ENCODE assay signal across 15 cellular contexts in the genomic region with DNA sequence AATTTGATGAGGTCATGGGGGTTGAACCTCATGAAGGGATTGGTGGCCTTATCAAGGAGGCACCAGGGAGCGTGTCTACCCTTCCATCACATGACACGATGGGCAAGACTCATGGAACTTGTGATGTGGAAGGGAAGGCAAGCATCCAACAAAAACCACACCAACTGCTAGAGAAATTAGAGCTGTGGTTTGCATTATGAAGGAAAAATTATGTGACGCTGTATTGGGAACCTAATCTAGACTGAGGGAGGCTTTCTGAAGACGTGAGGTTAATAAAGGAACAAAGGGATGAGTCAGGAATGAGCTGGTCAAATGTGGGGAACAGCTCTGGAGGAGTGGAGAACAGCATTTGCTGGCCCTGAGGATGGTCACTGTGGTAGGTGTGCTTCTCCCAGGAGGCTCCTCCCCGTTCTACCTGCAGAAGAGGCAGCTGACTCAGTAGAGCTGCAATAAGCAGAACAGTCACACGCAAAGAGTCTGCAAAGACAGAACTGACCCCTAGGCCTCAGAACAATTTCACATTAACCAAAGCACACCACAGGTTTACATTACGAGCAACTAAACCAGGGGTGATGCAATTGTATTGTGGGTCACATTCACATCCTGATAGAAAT.
DNase-seq lines count a peak whose midpoint lies in the region; ATAC-seq, FAIRE-seq and TF ChIP-seq lines count a peak whose summit lies in the region.
"Had no signal": no experiment of that assay in that cellular context is flagged by ENCODE, and none has a peak within 500 bp of the region (broad histone marks: within the 10 kb centered on the region; RNA-seq: fewer than 3 reads in every experiment).

No MANE protein-coding gene starts in this region.

- H3K9me3 ChIP-seq in esophagus muscularis mucosa (no peaks in the 10 kb centered on the region), heart right ventricle (no peaks in the 10 kb centered on the region)

- no peak for TF ChIP-seq EP300 in esophagus muscularis mucosa (IDR thresholded peaks at IDR 0.05)

- H3K36me3 Mint-ChIP-seq in GM23338 (ENCODE audit: low read depth) (peaks cover 11% of the 10 kb centered on the region), osteocyte (ENCODE audit: unreplicated experiment) (no peaks in the 10 kb centered on the region)
- H3K36me3 Mint-ChIP-seq: CD4-positive, CD25-positive, alpha-beta regulatory T cell had no signal

- DNase-seq in GM23338 (ENCODE audit: low spot score) (no peak), RCC 7860 (ENCODE audit: low spot score) (peak; percentile 84), esophagus muscularis mucosa (ENCODE audit: extremely low spot score) (peak; percentile 34), osteocyte (ENCODE audit: extremely low spot score, unreplicated experiment) (peak; percentile 44), LoVo (ENCODE audit: low spot score) (no peak), RPMI8226 (no peak), heart right ventricle (no peak), NCI-H146 treated with DMSO at 0.1 percent for 48 hours (lab: John Stamatoyannopoulos, UW; ENCODE audit: unreplicated experiment) (no peak)
- DNase-seq: activated B cell treated with CpG ODN at 0.5 μM for 24 hours; CD4-positive, CD25-positive, alpha-beta regulatory T cell; MM.1S; NCI-H2171 treated with DMSO at 0.1 percent for 48 hours; small intestine; substantia nigra had no signal

- intact Hi-C loops in esophagus muscularis mucosa (cut with DNase I), result no loop called here
- intact Hi-C loops in heart right ventricle (cut with DNase I), result no loop called here

- H3K4me1 Mint-ChIP-seq in GM23338 (peaks cover 2% of the 10 kb centered on the region; the same call in 2 of the 3 replicates), osteocyte (ENCODE audit: unreplicated experiment) (peaks cover 10% of the 10 kb centered on the region)
- H3K4me1 Mint-ChIP-seq: activated B cell treated with CpG ODN at 0.5 μM for 24 hours; CD4-positive, CD25-positive, alpha-beta regulatory T cell had no signal

- no peaks in the 10 kb centered on the region for H4K20me1 ChIP-seq in GM23338 (replicated peaks; ENCODE audit: insufficient read depth)

- no peaks in the 10 kb centered on the region for H3K79me2 ChIP-seq in GM23338 (replicated peaks; ENCODE audit: insufficient read depth)

- no peak for TF ChIP-seq POLR2A in esophagus muscularis mucosa (IDR thresholded peaks at IDR 0.05; ENCODE audit: low read depth)

- H3K36me3 ChIP-seq in GM23338 (ENCODE audit: insufficient read depth) (no peaks in the 10 kb centered on the region), esophagus muscularis mucosa (peaks cover 0 to under 1% (median 0%) of the 10 kb centered on the region in 4 donors), heart right ventricle (no peaks in the 10 kb centered on the region)

- H3K27ac ChIP-seq in GM23338 (ENCODE audit: low read depth), result no peak overlapping the region
- no peak overlapping the region for H3K27ac ChIP-seq in esophagus muscularis mucosa (replicated peaks in 1 of 4)
- H3K27ac ChIP-seq in heart right ventricle, result no peak overlapping the region

- no peak overlapping the region for H2AFZ ChIP-seq in GM23338

- no peaks in the 10 kb centered on the region for H3F3A ChIP-seq in GM23338 (replicated peaks; ENCODE audit: low read depth)

- H3K4me1 ChIP-seq in GM23338 (ENCODE audit: insufficient read depth) (no peaks in the 10 kb centered on the region), esophagus muscularis mucosa (peaks cover 0 to 13% (median 6%) of the 10 kb centered on the region in 4 donors), heart right ventricle (no peaks in the 10 kb centered on the region)

- H3K4me3 ChIP-seq in GM23338 (no peak overlapping the region), esophagus muscularis mucosa (no peak overlapping the region), heart right ventricle (no peak overlapping the region)

- no peak for TF ChIP-seq CTCF in GM23338 (conservative IDR thresholded peaks at IDR 0.05; ENCODE audit: low read depth in 2 of 2)
- TF ChIP-seq CTCF in esophagus muscularis mucosa (IDR thresholded peaks at IDR 0.05), result no peak
- TF ChIP-seq CTCF in osteocyte (IDR thresholded peaks at IDR 0.05), result no peak
- TF ChIP-seq CTCF in heart right ventricle (IDR thresholded peaks at IDR 0.05), result no peak

- peaks cover 8% of the 10 kb centered on the region for H3K27me3 Mint-ChIP-seq in GM23338 (ENCODE audit: insufficient read depth, low read depth, poor library complexity)
- no peaks in the 10 kb centered on the region for H3K27me3 Mint-ChIP-seq in osteocyte (ENCODE audit: unreplicated experiment)
- H3K27me3 Mint-ChIP-seq: activated B cell treated with CpG ODN at 0.5 μM for 24 hours had no signal

- no peak overlapping the region for H3K4me2 ChIP-seq in GM23338

- H3K27ac Mint-ChIP-seq in GM23338, result peak overlapping the region; percentile 1; the same call in 1 of the 2 replicates
- H3K27ac Mint-ChIP-seq in osteocyte (ENCODE audit: unreplicated experiment), result no peak overlapping the region
- H3K27ac Mint-ChIP-seq: activated B cell treated with CpG ODN at 0.5 μM for 24 hours; CD4-positive, CD25-positive, alpha-beta regulatory T cell; nephron had no signal

- H3K9me3 Mint-ChIP-seq in GM23338, result no peaks in the 10 kb centered on the region; the same call in 2 of the 3 replicates
- no peaks in the 10 kb centered on the region for H3K9me3 Mint-ChIP-seq in osteocyte (ENCODE audit: unreplicated experiment)
- H3K9me3 Mint-ChIP-seq: activated B cell treated with CpG ODN at 0.5 μM for 24 hours, nephron had no signal

- H3K27me3 ChIP-seq in GM23338 (ENCODE audit: insufficient read depth) (no peaks in the 10 kb centered on the region), esophagus muscularis mucosa (no peaks in the 10 kb centered on the region), heart right ventricle (no peaks in the 10 kb centered on the region)

- FAIRE-seq in RCC 7860 (lab: Jason Lieb, UNC), result peak; percentile 98
- FAIRE-seq: small intestine had no signal

- WGBS in esophagus muscularis mucosa, result 89% methylated on average over 7 of the region's 7 CpGs
- 94 to 96% methylated on average over 7 of the region's 7 CpGs for WGBS in heart right ventricle, 2 donors

- no peak for ATAC-seq in GM23338
- ATAC-seq in heart right ventricle, result no peak

- 0 out of 2 replicates have a peak, but pooled peaks cover 7% of the 10 kb centered on the region for H3K9me2 ChIP-seq in GM23338 (ENCODE audit: insufficient read depth)

- H3K4me3 Mint-ChIP-seq in GM23338, result no peak overlapping the region
- H3K4me3 Mint-ChIP-seq in osteocyte (ENCODE audit: unreplicated experiment), result no peak overlapping the region
- H3K4me3 Mint-ChIP-seq: activated B cell treated with CpG ODN at 0.5 μM for 24 hours; CD4-positive, CD25-positive, alpha-beta regulatory T cell; nephron had no signal

TF ChIP-seq in GM23338, 12 proteins besides CTCF, POLR2A, EP300 and RAD21 (continues in another document):
- TF ChIP-seq, protein P1, sequence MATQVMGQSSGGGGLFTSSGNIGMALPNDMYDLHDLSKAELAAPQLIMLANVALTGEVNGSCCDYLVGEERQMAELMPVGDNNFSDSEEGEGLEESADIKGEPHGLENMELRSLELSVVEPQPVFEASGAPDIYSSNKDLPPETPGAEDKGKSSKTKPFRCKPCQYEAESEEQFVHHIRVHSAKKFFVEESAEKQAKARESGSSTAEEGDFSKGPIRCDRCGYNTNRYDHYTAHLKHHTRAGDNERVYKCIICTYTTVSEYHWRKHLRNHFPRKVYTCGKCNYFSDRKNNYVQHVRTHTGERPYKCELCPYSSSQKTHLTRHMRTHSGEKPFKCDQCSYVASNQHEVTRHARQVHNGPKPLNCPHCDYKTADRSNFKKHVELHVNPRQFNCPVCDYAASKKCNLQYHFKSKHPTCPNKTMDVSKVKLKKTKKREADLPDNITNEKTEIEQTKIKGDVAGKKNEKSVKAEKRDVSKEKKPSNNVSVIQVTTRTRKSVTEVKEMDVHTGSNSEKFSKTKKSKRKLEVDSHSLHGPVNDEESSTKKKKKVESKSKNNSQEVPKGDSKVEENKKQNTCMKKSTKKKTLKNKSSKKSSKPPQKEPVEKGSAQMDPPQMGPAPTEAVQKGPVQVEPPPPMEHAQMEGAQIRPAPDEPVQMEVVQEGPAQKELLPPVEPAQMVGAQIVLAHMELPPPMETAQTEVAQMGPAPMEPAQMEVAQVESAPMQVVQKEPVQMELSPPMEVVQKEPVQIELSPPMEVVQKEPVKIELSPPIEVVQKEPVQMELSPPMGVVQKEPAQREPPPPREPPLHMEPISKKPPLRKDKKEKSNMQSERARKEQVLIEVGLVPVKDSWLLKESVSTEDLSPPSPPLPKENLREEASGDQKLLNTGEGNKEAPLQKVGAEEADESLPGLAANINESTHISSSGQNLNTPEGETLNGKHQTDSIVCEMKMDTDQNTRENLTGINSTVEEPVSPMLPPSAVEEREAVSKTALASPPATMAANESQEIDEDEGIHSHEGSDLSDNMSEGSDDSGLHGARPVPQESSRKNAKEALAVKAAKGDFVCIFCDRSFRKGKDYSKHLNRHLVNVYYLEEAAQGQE (IDR thresholded peaks at IDR 0.05; ENCODE audit: unreplicated experiment), result no peak
- no peak for TF ChIP-seq ZNF114 (CRISPR knock-in tag; IDR thresholded peaks at IDR 0.05)
- TF ChIP-seq ZNF331 (CRISPR knock-in tag; IDR thresholded peaks at IDR 0.05; ENCODE audit: low read depth), result no peak

Comparison
In these comparisons a context has a peak if more than half of its experiments do, and no peak if none do; other contexts are left out.
1. DNase-seq: peak in RCC 7860 (single experiment), esophagus muscularis mucosa (single experiment) and osteocyte (single experiment); none in GM23338 (single experiment), LoVo (single experiment), RPMI8226 (single experiment), heart right ventricle (0 of 2) and NCI-H146 treated with DMSO at 0.1 percent for 48 hours (single experiment).